Comparison of ENCODE assay signal across 14 cellular contexts in the genomic region with DNA sequence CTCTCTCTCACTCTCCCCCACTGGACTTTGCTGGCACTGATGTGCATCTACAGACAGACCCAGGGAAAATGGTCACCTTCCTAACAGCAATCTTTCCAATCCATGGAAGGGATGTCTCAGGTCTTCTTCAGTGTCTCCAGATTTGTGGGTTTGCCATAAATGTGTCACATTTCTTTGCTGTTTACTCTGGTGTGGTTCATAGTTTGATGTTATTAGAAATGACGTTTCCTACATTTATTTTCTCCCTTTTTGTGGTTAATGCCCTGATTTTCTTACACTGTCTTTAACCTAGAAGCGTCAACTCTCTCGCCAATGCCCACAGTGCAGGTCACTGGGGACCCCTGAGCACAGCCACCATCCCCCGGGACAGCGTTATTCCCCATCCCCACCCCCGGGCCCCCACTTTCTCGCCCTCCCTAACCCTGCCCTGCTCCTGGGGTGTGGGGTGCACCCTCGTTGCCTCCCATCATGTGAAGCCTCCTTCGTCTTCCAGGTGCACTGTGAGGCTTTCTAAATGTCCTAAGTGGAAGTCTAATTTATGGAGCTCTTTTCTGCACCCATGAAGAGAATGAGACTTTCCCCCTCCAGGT.
"Had no signal": no experiment of that assay in that cellular context is flagged by ENCODE, and none has a peak within 500 bp of the region (broad histone marks: within the 10 kb centered on the region; RNA-seq: fewer than 3 reads in every experiment).

No MANE protein-coding gene starts in this region.

- H3K36me3 ChIP-seq: cardiac muscle cell, heart left ventricle, tibial nerve had no signal

- H3K27ac Mint-ChIP-seq: activated B cell treated with CpG ODN at 0.5 μM for 24 hours; stimulated activated memory B cell treated with anti-CD40 and anti-IgM and Interleukin-4, amounts not matched to agents 10 μg/mL and 1 μg/mL and 100 μg/mL, for 72 hours; T-helper 1 cell treated with Interleukin-12 subunit alpha and Interleukin-12 subunit beta and Interleukin-4 antibody, amounts not matched to agents 30 μg/mL and 1 μg/mL, for 36 hours had no signal

- H3K79me2 ChIP-seq: parathyroid adenoma had no signal

- H3K27ac ChIP-seq: cardiac muscle cell, heart left ventricle, parathyroid adenoma, tibial nerve had no signal

- H3K4me1 Mint-ChIP-seq: activated B cell treated with CpG ODN at 0.5 μM for 24 hours; stimulated activated memory B cell treated with anti-CD40 and anti-IgM and Interleukin-4, amounts not matched to agents 10 μg/mL and 1 μg/mL and 100 μg/mL, for 72 hours had no signal

- H3K4me2 ChIP-seq: smooth muscle cell had no signal

- H3K4me1 ChIP-seq: heart left ventricle, parathyroid adenoma, tibial nerve had no signal

- ATAC-seq: stimulated activated memory B cell treated with anti-CD40 and anti-IgM and Interleukin-4, amounts not matched to agents 10 μg/mL and 1 μg/mL and 100 μg/mL, for 72 hours had no signal

- FAIRE-seq: colon, keratinocyte had no signal

- DNase-seq: activated B cell treated with CpG ODN at 0.5 μM for 24 hours; activated CD4-positive, alpha-beta T cell treated with anti-CD3 and anti-CD28 coated beads, Interleukin-2, amount 50 U/mL, for 1 hour; activated gamma-delta T cell; activated T-cell treated with anti-CD3 and anti-CD28 coated beads, Interleukin-2, amount 50 U/mL, for 1 hour; foreskin melanocyte had no signal

- H3K9me3 ChIP-seq: heart left ventricle, tibial nerve had no signal

- H3K9ac ChIP-seq: parathyroid adenoma had no signal

- H3K9me3 Mint-ChIP-seq: activated B cell treated with CpG ODN at 0.5 μM for 24 hours; stimulated activated memory B cell treated with anti-CD40 and anti-IgM and Interleukin-4, amounts not matched to agents 10 μg/mL and 1 μg/mL and 100 μg/mL, for 72 hours; T-helper 1 cell treated with Interleukin-12 subunit alpha and Interleukin-12 subunit beta and Interleukin-4 antibody, amounts not matched to agents 30 μg/mL and 1 μg/mL, for 36 hours had no signal

- H3K4me3 ChIP-seq: cardiac muscle cell, heart left ventricle, smooth muscle cell, tibial nerve had no signal

- H3K4me3 Mint-ChIP-seq: activated B cell treated with CpG ODN at 0.5 μM for 24 hours; stimulated activated memory B cell treated with anti-CD40 and anti-IgM and Interleukin-4, amounts not matched to agents 10 μg/mL and 1 μg/mL and 100 μg/mL, for 72 hours; T-helper 1 cell treated with Interleukin-12 subunit alpha and Interleukin-12 subunit beta and Interleukin-4 antibody, amounts not matched to agents 30 μg/mL and 1 μg/mL, for 36 hours had no signal

- H2AFZ ChIP-seq: parathyroid adenoma had no signal

- H3K36me3 Mint-ChIP-seq: stimulated activated memory B cell treated with anti-CD40 and anti-IgM and Interleukin-4, amounts not matched to agents 10 μg/mL and 1 μg/mL and 100 μg/mL, for 72 hours had no signal
